Comparison of ENCODE assay signal across 8 cellular contexts in genomic region chr17:37373530-37374159, GRCh38. TPM values are rescaled to one million over a fixed set of nuclear protein-coding genes. Genes with fewer than 3 reads are reported as not detected.
DNase-seq lines count a peak whose midpoint lies in the region; ATAC-seq lines count a peak whose summit lies in the region.

No MANE protein-coding gene starts in this region.

- no peaks in the 10 kb centered on the region for H3K9me3 Mint-ChIP-seq in central memory CD8-positive, alpha-beta T cell

- DNase-seq in EL = peak; percentile 84
- peak; percentile 74 for DNase-seq in NCI-H524 treated with DMSO at 0.1 percent for 48 hours (lab: John Stamatoyannopoulos, UW)
- DNase-seq in activated CD4-positive, CD25-positive, alpha-beta regulatory T cell treated with anti-CD3 and anti-CD28 coated beads, Interleukin-2, amount 50 U/mL, for 72 hours = peak; percentile 34
- DNase-seq in central memory CD8-positive, alpha-beta T cell (ENCODE audit: low spot score in 2 of 2) = peak; percentile 22 to 54
- peak; percentile 65 for DNase-seq in left lobe of liver (ENCODE audit: low spot score)
- DNase-seq in stimulated activated CD4-positive, alpha-beta T cell treated with anti-CD3 and anti-CD28 coated beads, Interleukin-4, amount 100 ng/mL, for 4 hours = peak; percentile 45 to 62

- H3K27me3 Mint-ChIP-seq in central memory CD8-positive, alpha-beta T cell = no peaks in the 10 kb centered on the region

- H3K4me3 Mint-ChIP-seq in central memory CD8-positive, alpha-beta T cell = no peak overlapping the region

- peak; percentile 62 for ATAC-seq in HG03175 (IDR thresholded peaks at IDR 0.05; ENCODE audit: unreplicated experiment)
- ATAC-seq in central memory CD8-positive, alpha-beta T cell (replicated peaks; ENCODE audit: extremely low read depth, poor library complexity, severe bottlenecking) = peak; percentile 71
- ATAC-seq in left lobe of liver = peak; percentile 99
- ATAC-seq in GM21737 (IDR thresholded peaks at IDR 0.05; ENCODE audit: unreplicated experiment) = no peak

- no peak overlapping the region for H3K27ac Mint-ChIP-seq in central memory CD8-positive, alpha-beta T cell (ENCODE audit: low read depth)

- no peaks in the 10 kb centered on the region for H3K4me1 Mint-ChIP-seq in central memory CD8-positive, alpha-beta T cell

- H3K36me3 Mint-ChIP-seq in central memory CD8-positive, alpha-beta T cell (ENCODE audit: insufficient read depth) = no peaks in the 10 kb centered on the region

RNA-seq across cellular contexts. Expression of gene C17orf78, which starts 2.1 kb away (rescaled TPM):
- total RNA-seq in left lobe of liver = not detected

RNA-seq across cellular contexts. Expression of gene ACACA, which starts 33.0 kb away (rescaled TPM):
- 37.9 TPM for total RNA-seq in left lobe of liver

RNA-seq across cellular contexts. Expression of gene TADA2A, which starts 33.0 kb away (rescaled TPM):
- total RNA-seq in left lobe of liver = 8.6 TPM

Comparison
In these comparisons a context has a peak if more than half of its experiments do, and no peak if none do; other contexts are left out.
1. DNase-seq: peak in every context shown above with its lines; median percentile 84 in EL; 74 in NCI-H524 treated with DMSO at 0.1 percent for 48 hours; 65 in left lobe of liver; 54 in stimulated activated CD4-positive, alpha-beta T cell treated with anti-CD3 and anti-CD28 coated beads, Interleukin-4, amount 100 ng/mL, for 4 hours; 38 in central memory CD8-positive, alpha-beta T cell; 34 in activated CD4-positive, CD25-positive, alpha-beta regulatory T cell treated with anti-CD3 and anti-CD28 coated beads, Interleukin-2, amount 50 U/mL, for 72 hours.